Comparison of ENCODE assay signal across 14 cellular contexts in genomic region chr5:132421442-132421841, GRCh38. TPM values are rescaled to one million over a fixed set of nuclear protein-coding genes. Genes with fewer than 3 reads are reported as not detected.
DNase-seq lines count a peak whose midpoint lies in the region; ATAC-seq, FAIRE-seq and TF ChIP-seq lines count a peak whose summit lies in the region.
"Had no signal": no experiment of that assay in that cellular context is flagged by ENCODE, and none has a peak within 500 bp of the region (broad histone marks: within the 10 kb centered on the region; RNA-seq: fewer than 3 reads in every experiment).

No MANE protein-coding gene starts in this region.

- H3K27me3 ChIP-seq in ascending aorta = no peaks in the 10 kb centered on the region

- no peaks in the 10 kb centered on the region for H3K27me3 Mint-ChIP-seq in stimulated activated naive CD8-positive, alpha-beta T cell treated with anti-CD3 and anti-CD28 coated beads, Interleukin-15, Interleukin-2, amounts not matched to agents 100 ng/mL and 50 ng/mL, for 24 hours
- H3K27me3 Mint-ChIP-seq in naive thymus-derived CD8-positive, alpha-beta T cell = no peaks in the 10 kb centered on the region
- H3K27me3 Mint-ChIP-seq: brain had no signal

- H3K36me3 ChIP-seq in ascending aorta = peaks cover 0 to 9% of the 10 kb centered on the region in 2 donors

- intact Hi-C loops in ascending aorta (cut with DNase I) = loop anchor here (5.0 kb wide), 1 partner anchor 34 kb away; no protein-coding TSS in a partner anchor

- POLR2A ChIA-PET in naive thymus-derived CD8-positive, alpha-beta T cell (lab: Charles Lee) = interaction anchor here (1.5 to 12.3 kb wide), 5 partner anchors 35 to 69 kb away, joined by 11 to 274 read pairs (median 142); partner anchors contain the start of gene IRF1

- H3K4me3 ChIP-seq in ascending aorta = no peak overlapping the region

- H3K4me1 Mint-ChIP-seq in stimulated activated naive CD8-positive, alpha-beta T cell treated with anti-CD3 and anti-CD28 coated beads, Interleukin-15, Interleukin-2, amounts not matched to agents 100 ng/mL and 50 ng/mL, for 24 hours (ENCODE audit: low read depth) = peaks cover 98% of the 10 kb centered on the region
- peaks cover 53 to 100% (median 97%) of the 10 kb centered on the region in 4 donors for H3K4me1 Mint-ChIP-seq in naive thymus-derived CD8-positive, alpha-beta T cell

- no peak for DNase-seq in stimulated activated naive CD8-positive, alpha-beta T cell treated with anti-CD3 and anti-CD28 coated beads, Interleukin-15, Interleukin-2, amounts not matched to agents 100 U/mL and 50 U/mL, for 24 hours
- DNase-seq in ascending aorta (ENCODE audit: low spot score in 2 of 2) = no peak
- DNase-seq in naive thymus-derived CD8-positive, alpha-beta T cell = no peak
- no peak for DNase-seq in GM19239 (ENCODE audit: insufficient read length, low spot score)
- DNase-seq in NCI-H226 = no peak
- no peak for DNase-seq in glomerular visceral epithelial cell (ENCODE audit: extremely low spot score)
- DNase-seq: Caco-2; NCI-H1436 treated with DMSO at 0.1 percent for 48 hours; stimulated activated CD4-positive, alpha-beta T cell treated with anti-CD3 and anti-CD28 coated beads, Interleukin-12 subunit alpha, Interleukin-12 subunit beta, amount 100 ng/mL, for 4 hours had no signal

- no peaks in the 10 kb centered on the region for H3K9me3 Mint-ChIP-seq in stimulated activated naive CD8-positive, alpha-beta T cell treated with anti-CD3 and anti-CD28 coated beads, Interleukin-15, Interleukin-2, amounts not matched to agents 100 ng/mL and 50 ng/mL, for 24 hours
- H3K9me3 Mint-ChIP-seq in naive thymus-derived CD8-positive, alpha-beta T cell = peaks cover 0 to 2% (median 0%) of the 10 kb centered on the region in 9 donors

- ATAC-seq in stimulated activated naive CD8-positive, alpha-beta T cell treated with anti-CD3 and anti-CD28 coated beads, Interleukin-15, Interleukin-2, amounts not matched to agents 100 U/mL and 50 U/mL, for 24 hours = no peak
- no peak for ATAC-seq in naive thymus-derived CD8-positive, alpha-beta T cell
- no peak for ATAC-seq in SK-N-SH treated with all-trans-retinoic acid at 6 μM for 48 hours
- ATAC-seq: left lobe of liver had no signal

- peaks cover 19 to 70% of the 10 kb centered on the region in 2 donors for H3K4me1 ChIP-seq in ascending aorta

- H3K9me3 ChIP-seq in ascending aorta = no peaks in the 10 kb centered on the region
- H3K9me3 ChIP-seq: Caco-2 had no signal

- peak overlapping the region; percentile 84 for H3K27ac Mint-ChIP-seq in stimulated activated naive CD8-positive, alpha-beta T cell treated with anti-CD3 and anti-CD28 coated beads, Interleukin-15, Interleukin-2, amounts not matched to agents 100 ng/mL and 50 ng/mL, for 24 hours
- H3K27ac Mint-ChIP-seq in naive thymus-derived CD8-positive, alpha-beta T cell = peak overlapping the region; percentile 85 to 98 (median 94)

- FAIRE-seq in GM19239 (lab: Jason Lieb, UNC) = no peak
- FAIRE-seq: H1 had no signal

- H3K27ac ChIP-seq in ascending aorta = peak overlapping the region; percentile 75 to 76

- peaks cover 39% of the 10 kb centered on the region for H3K36me3 Mint-ChIP-seq in stimulated activated naive CD8-positive, alpha-beta T cell treated with anti-CD3 and anti-CD28 coated beads, Interleukin-15, Interleukin-2, amounts not matched to agents 100 ng/mL and 50 ng/mL, for 24 hours (ENCODE audit: low read depth)
- H3K36me3 Mint-ChIP-seq in naive thymus-derived CD8-positive, alpha-beta T cell = peaks cover 0 to 36% (median 7%) of the 10 kb centered on the region in 3 donors
- H3K36me3 Mint-ChIP-seq: brain had no signal

- H3K4me3 Mint-ChIP-seq in stimulated activated naive CD8-positive, alpha-beta T cell treated with anti-CD3 and anti-CD28 coated beads, Interleukin-15, Interleukin-2, amounts not matched to agents 100 ng/mL and 50 ng/mL, for 24 hours = peak overlapping the region; percentile 55
- H3K4me3 Mint-ChIP-seq in naive thymus-derived CD8-positive, alpha-beta T cell = peak overlapping the region; percentile 66 to 87 (median 77)
- H3K4me3 Mint-ChIP-seq: brain had no signal

- TF ChIP-seq CTCF in ascending aorta (IDR thresholded peaks at IDR 0.05) = no peak

TF ChIP-seq in SK-N-SH treated with all-trans-retinoic acid at 6 μM for 48 hours, 23 proteins besides CTCF, POLR2A, EP300 and RAD21 (continues in another document):
- TF ChIP-seq RARB (CRISPR knock-in tag; IDR thresholded peaks at IDR 0.05) = no peak
- TF ChIP-seq GLIS3 (CRISPR knock-in tag; IDR thresholded peaks at IDR 0.05) = no peak
- no peak for TF ChIP-seq TOX (CRISPR knock-in tag; IDR thresholded peaks at IDR 0.05; ENCODE audit: borderline replicate concordance)
- no peak for TF ChIP-seq ZNF8 (CRISPR knock-in tag; IDR thresholded peaks at IDR 0.05)
- TF ChIP-seq ZNF70 (CRISPR knock-in tag; IDR thresholded peaks at IDR 0.05) = no peak
- no peak for TF ChIP-seq OSR1 (CRISPR knock-in tag; IDR thresholded peaks at IDR 0.05)
- no peak for TF ChIP-seq ZFP3 (CRISPR knock-in tag; IDR thresholded peaks at IDR 0.05)
- TF ChIP-seq ZC3H10 (CRISPR knock-in tag; IDR thresholded peaks at IDR 0.05) = no peak
- TF ChIP-seq CSDC2 (CRISPR knock-in tag; IDR thresholded peaks at IDR 0.05) = no peak
- no peak for TF ChIP-seq CSRNP3 (CRISPR knock-in tag; IDR thresholded peaks at IDR 0.05)
- TF ChIP-seq BACH2 (CRISPR knock-in tag; IDR thresholded peaks at IDR 0.05; ENCODE audit: borderline replicate concordance) = no peak
- no peak for TF ChIP-seq ARNTL (CRISPR knock-in tag; IDR thresholded peaks at IDR 0.05; ENCODE audit: borderline replicate concordance, low read depth)
- TF ChIP-seq TCF4 (CRISPR knock-in tag; IDR thresholded peaks at IDR 0.05; ENCODE audit: borderline replicate concordance) = no peak
- no peak for TF ChIP-seq ESRRG (CRISPR knock-in tag; IDR thresholded peaks at IDR 0.05)
- TF ChIP-seq PATZ1 (CRISPR knock-in tag; IDR thresholded peaks at IDR 0.05; ENCODE audit: borderline replicate concordance) = no peak
- no peak for TF ChIP-seq ZFP30 (CRISPR knock-in tag; IDR thresholded peaks at IDR 0.05)
- no peak for TF ChIP-seq TSHZ2 (CRISPR knock-in tag; IDR thresholded peaks at IDR 0.05)

RNA-seq across cellular contexts. Expression of gene SLC22A5, which starts 51.9 kb away (rescaled TPM):
- total RNA-seq in ascending aorta = 11.9 TPM
- total RNA-seq in naive thymus-derived CD8-positive, alpha-beta T cell = 10 to 100 TPM in 1 of 2 experiments, 1 to 10 TPM in 1; 9.9 to 11.1 TPM
- polyA plus RNA-seq in naive thymus-derived CD8-positive, alpha-beta T cell = 1 to 10 TPM; 1.9 to 3.2 (median 2.0) TPM
